In genomic region chr7:20408467-20408826, GRCh38 we compare ENCODE assay signal across 12 cellular contexts.
DNase-seq lines count a peak whose midpoint lies in the region; ATAC-seq and TF ChIP-seq lines count a peak whose summit lies in the region.
"Had no signal": no experiment of that assay in that cellular context is flagged by ENCODE, and none has a peak within 500 bp of the region (broad histone marks: within the 10 kb centered on the region; RNA-seq: fewer than 3 reads in every experiment).

No MANE protein-coding gene starts in this region.

- TF ChIP-seq CTCF in AG10803 (conservative IDR thresholded peaks at IDR 0.05; ENCODE audit: low read length) (no peak), brain (conservative IDR thresholded peaks at IDR 0.05) (no peak)

- peak overlapping the region in 1 of 5 experiments; percentile 23 for H3K4me3 Mint-ChIP-seq in brain
- H3K4me3 Mint-ChIP-seq: activated CD4-positive, alpha-beta memory T cell treated with anti-CD3 and anti-CD28 coated beads, Interleukin-2, amount 10 ng/mL, durations not matched to agents 7 days and 5 days; memory B cell had no signal

- ATAC-seq in left lobe of liver (peak; percentile 15), GM19455 (IDR thresholded peaks at IDR 0.05; ENCODE audit: unreplicated experiment) (no peak), GM18861 (IDR thresholded peaks at IDR 0.05; ENCODE audit: unreplicated experiment) (no peak), HG02588 (IDR thresholded peaks at IDR 0.05; ENCODE audit: unreplicated experiment) (no peak)

- H3K36me3 ChIP-seq in MG63 = peaks cover 9% of the 10 kb centered on the region; the same call in 1 of the 2 replicates

- no peaks in the 10 kb centered on the region for H3K27me3 Mint-ChIP-seq in brain
- H3K27me3 Mint-ChIP-seq: activated CD4-positive, alpha-beta memory T cell treated with anti-CD3 and anti-CD28 coated beads, Interleukin-2, amount 10 ng/mL, durations not matched to agents 7 days and 5 days; memory B cell had no signal

- no peaks in the 10 kb centered on the region for H3K27me3 ChIP-seq in MG63

- H3K9me3 ChIP-seq in MG63 = no peaks in the 10 kb centered on the region
- H3K9me3 ChIP-seq: SK-N-SH had no signal

- DNase-seq in AG10803 (ENCODE audit: low read depth) (peak; percentile 77), MG63 (peak; percentile 30), left lobe of liver (ENCODE audit: low spot score) (no peak), retina (no peak)
- DNase-seq: activated CD4-positive, alpha-beta memory T cell treated with anti-CD3 and anti-CD28 coated beads, Interleukin-2, amount 10 ng/mL, durations not matched to agents 7 days and 5 days; NCI-H1694; SK-N-SH had no signal

- H3K36me3 Mint-ChIP-seq in brain = peaks cover 52% of the 10 kb centered on the region
- H3K36me3 Mint-ChIP-seq: memory B cell had no signal

- H3K9me3 Mint-ChIP-seq in brain = no peaks in the 10 kb centered on the region
- H3K9me3 Mint-ChIP-seq: activated CD4-positive, alpha-beta memory T cell treated with anti-CD3 and anti-CD28 coated beads, Interleukin-2, amount 10 ng/mL, durations not matched to agents 7 days and 5 days; memory B cell had no signal

- H3K4me1 Mint-ChIP-seq in brain = peaks cover 41% of the 10 kb centered on the region
- H3K4me1 Mint-ChIP-seq: activated CD4-positive, alpha-beta memory T cell treated with anti-CD3 and anti-CD28 coated beads, Interleukin-2, amount 10 ng/mL, durations not matched to agents 7 days and 5 days; memory B cell had no signal

- peak overlapping the region in 4 of 5 experiments; percentile 85 to 90 (median 86) for H3K27ac Mint-ChIP-seq in brain
- H3K27ac Mint-ChIP-seq: activated CD4-positive, alpha-beta memory T cell treated with anti-CD3 and anti-CD28 coated beads, Interleukin-2, amount 10 ng/mL, durations not matched to agents 7 days and 5 days; memory B cell had no signal

- H3K4me3 ChIP-seq in AG10803 (ENCODE audit: low read length) = no peak overlapping the region
- H3K4me3 ChIP-seq in MG63 = no peak overlapping the region

Comparison
In these comparisons a context has a peak if more than half of its experiments do, and no peak if none do; other contexts are left out.
1. DNase-seq: peak in AG10803 (single experiment) and MG63 (single experiment); none in left lobe of liver (single experiment) and retina (single experiment).